8 cellular contexts compared by ENCODE assay signal in the genomic region with DNA sequence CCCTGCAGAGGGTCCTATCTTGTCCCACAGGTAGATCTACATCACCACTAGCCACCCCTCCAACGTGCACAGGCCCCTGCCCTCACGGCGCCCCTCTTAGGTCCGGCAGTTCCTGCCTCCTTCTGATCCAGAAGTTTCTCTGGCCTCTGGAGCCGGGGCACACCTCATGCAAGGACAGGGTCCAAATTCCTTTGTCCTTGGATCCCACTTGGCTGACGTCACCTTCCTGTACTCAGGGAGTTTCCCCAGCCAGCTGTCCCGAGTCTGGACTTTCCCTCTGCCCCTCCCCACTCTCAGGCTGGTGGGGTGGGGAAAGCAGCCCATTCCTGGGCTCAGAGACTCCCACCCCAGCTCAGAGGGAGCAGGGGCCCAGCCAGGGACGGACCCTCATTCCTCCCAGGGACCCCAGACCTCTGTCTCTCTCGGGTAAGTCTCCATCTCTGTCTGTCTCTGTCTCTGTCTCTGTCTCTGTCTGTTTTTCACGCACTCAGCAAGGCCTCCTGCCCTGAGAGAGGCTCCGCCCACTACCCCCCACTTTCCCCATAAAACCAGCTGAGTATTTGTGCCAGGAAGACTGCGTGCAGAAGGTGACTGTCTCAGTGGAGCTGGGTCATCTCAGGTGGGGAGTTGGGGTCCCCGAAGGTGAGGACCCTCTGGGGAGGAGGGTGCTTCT. TPM values are rescaled to one million over a fixed set of nuclear protein-coding genes. Genes with fewer than 3 reads are reported as not detected.
DNase-seq lines count a peak whose midpoint lies in the region; ATAC-seq lines count a peak whose summit lies in the region.

Gene IL32 (plus strand): TSS at position 572 of the 673 bp plus-strand sequence. CDS start 172 bp downstream, outside the sequence.

- H3K36me3 ChIP-seq in SK-N-MC (ENCODE audit: insufficient read depth, low read length) = no peaks in the 10 kb centered on the region

- DNase-seq in GM04503 (ENCODE audit: low read depth) = peak; percentile 13
- no peak for DNase-seq in SK-N-MC (ENCODE audit: low read depth, low spot score)
- peak; percentile 76 for DNase-seq in amniotic stem cell (lab: John Stamatoyannopoulos, UW)
- peak; percentile 81 to 92 for DNase-seq in left colon
- DNase-seq in stimulated activated CD8-positive, alpha-beta memory T cell treated with anti-CD3 and anti-CD28 coated beads, Interleukin-15, amount 100 ng/mL, for 1 hour (ENCODE audit: low read depth) = peak; percentile 49
- DNase-seq in NCI-H187 treated with DMSO at 0.1 percent for 48 hours (lab: John Stamatoyannopoulos, UW) = no peak

- no peak within 1 kb of the TSS for H3K9ac ChIP-seq in SK-N-MC (ENCODE audit: insufficient read length)

- intact Hi-C loops in left colon (cut with DNase I, micrococcal nuclease) = no loop called here

- H3K27ac ChIP-seq in SK-N-MC = no peak within 1 kb of the TSS

- peak within 1 kb of the TSS; percentile 41 for H3K4me3 ChIP-seq in SK-N-MC

- ATAC-seq in left colon (peak; percentile 86), HG02588 (IDR thresholded peaks at IDR 0.05; ENCODE audit: unreplicated experiment) (no peak), GM19328 (IDR thresholded peaks at IDR 0.05; ENCODE audit: unreplicated experiment) (no peak)

- H3K9me3 ChIP-seq in SK-N-MC (ENCODE audit: low read depth, low read length) = no peaks in the 10 kb centered on the region

RNA-seq across cellular contexts. Expression of gene IL32, which starts in this region (rescaled TPM):
- total RNA-seq in left colon = 100 to 1,000 TPM; 265 to 865 TPM

Comparison
In these comparisons a context has a peak if more than half of its experiments do, and no peak if none do; other contexts are left out.
1. DNase-seq: peak in GM04503 (single experiment), amniotic stem cell (single experiment), left colon (2 of 2) and stimulated activated CD8-positive, alpha-beta memory T cell treated with anti-CD3 and anti-CD28 coated beads, Interleukin-15, amount 100 ng/mL, for 1 hour (single experiment); none in SK-N-MC (single experiment) and NCI-H187 treated with DMSO at 0.1 percent for 48 hours (single experiment).